ENCODE assay signal across 1 cellular context in genomic region chr1:112618721-112619517, GRCh38.
TF ChIP-seq lines count a peak whose summit lies in the region.

A gene with protein sequence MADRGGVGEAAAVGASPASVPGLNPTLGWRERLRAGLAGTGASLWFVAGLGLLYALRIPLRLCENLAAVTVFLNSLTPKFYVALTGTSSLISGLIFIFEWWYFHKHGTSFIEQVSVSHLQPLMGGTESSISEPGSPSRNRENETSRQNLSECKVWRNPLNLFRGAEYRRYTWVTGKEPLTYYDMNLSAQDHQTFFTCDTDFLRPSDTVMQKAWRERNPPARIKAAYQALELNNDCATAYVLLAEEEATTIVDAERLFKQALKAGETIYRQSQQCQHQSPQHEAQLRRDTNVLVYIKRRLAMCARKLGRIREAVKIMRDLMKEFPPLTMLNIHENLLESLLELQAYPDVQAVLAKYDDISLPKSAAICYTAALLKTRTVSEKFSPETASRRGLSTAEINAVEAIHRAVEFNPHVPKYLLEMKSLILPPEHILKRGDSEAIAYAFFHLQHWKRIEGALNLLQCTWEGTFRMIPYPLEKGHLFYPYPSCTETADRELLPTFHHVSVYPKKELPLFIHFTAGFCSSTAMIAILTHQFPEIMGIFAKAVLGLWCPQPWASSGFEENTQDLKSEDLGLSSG (minus strand): TSS chr1:112619141. CDS start chr1:112619113, 28 bp downstream.

TF ChIP-seq in HepG2, 621 proteins besides CTCF, POLR2A, EP300 and RAD21 (continued from another document and continues in another):
- TF ChIP-seq, protein P1, sequence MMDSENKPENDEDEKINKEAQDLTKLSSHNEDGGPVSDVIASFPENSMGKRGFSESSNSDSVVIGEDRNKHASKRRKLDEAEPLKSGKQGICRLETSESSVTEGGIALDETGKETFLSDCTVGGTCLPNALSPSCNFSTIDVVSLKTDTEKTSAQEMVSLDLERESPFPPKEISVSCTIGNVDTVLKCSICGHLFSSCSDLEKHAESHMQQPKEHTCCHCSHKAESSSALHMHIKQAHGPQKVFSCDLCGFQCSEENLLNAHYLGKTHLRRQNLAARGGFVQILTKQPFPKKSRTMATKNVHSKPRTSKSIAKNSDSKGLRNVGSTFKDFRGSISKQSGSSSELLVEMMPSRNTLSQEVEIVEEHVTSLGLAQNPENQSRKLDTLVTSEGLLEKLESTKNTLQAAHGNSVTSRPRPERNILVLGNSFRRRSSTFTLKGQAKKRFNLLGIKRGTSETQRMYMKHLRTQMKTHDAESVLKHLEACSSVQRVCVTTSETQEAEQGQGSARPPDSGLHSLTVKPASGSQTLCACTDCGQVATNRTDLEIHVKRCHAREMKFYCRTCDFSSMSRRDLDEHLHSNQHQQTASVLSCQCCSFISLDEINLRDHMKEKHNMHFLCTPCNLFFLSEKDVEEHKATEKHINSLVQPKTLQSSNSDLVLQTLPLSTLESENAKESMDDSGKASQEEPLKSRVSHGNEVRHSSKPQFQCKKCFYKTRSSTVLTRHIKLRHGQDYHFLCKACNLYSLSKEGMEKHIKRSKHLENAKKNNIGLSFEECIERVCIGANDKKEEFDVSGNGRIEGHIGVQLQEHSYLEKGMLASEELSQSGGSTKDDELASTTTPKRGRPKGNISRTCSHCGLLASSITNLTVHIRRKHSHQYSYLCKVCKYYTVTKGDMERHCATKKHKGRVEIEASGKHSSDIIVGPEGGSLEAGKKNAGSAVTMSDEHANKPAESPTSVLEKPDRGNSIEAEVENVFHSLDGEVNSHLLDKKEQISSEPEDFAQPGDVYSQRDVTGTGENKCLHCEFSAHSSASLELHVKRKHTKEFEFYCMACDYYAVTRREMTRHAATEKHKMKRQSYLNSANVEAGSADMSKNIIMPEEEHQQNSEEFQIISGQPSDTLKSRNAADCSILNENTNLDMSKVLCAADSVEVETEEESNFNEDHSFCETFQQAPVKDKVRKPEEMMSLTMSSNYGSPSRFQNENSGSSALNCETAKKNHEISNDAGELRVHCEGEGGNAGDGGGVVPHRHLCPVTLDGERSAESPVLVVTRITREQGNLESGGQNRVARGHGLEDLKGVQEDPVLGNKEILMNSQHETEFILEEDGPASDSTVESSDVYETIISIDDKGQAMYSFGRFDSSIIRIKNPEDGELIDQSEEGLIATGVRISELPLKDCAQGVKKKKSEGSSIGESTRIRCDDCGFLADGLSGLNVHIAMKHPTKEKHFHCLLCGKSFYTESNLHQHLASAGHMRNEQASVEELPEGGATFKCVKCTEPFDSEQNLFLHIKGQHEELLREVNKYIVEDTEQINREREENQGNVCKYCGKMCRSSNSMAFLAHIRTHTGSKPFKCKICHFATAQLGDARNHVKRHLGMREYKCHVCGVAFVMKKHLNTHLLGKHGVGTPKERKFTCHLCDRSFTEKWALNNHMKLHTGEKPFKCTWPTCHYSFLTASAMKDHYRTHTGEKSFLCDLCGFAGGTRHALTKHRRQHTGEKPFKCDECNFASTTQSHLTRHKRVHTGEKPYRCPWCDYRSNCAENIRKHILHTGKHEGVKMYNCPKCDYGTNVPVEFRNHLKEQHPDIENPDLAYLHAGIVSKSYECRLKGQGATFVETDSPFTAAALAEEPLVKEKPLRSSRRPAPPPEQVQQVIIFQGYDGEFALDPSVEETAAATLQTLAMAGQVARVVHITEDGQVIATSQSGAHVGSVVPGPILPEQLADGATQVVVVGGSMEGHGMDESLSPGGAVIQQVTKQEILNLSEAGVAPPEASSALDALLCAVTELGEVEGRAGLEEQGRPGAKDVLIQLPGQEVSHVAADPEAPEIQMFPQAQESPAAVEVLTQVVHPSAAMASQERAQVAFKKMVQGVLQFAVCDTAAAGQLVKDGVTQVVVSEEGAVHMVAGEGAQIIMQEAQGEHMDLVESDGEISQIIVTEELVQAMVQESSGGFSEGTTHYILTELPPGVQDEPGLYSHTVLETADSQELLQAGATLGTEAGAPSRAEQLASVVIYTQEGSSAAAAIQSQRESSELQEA (CRISPR knock-in tag; IDR thresholded peaks at IDR 0.05; ENCODE audit: not compliant biosample characterization) = no peak
- TF ChIP-seq ZBTB7A (CRISPR knock-in tag; IDR thresholded peaks at IDR 0.05) (no peak), PCBP2 (optimal IDR thresholded peaks at IDR 0.05; ENCODE audit: low read depth, low read length, poor library complexity, severe bottlenecking) (no peak), NONO (IDR thresholded peaks at IDR 0.05) (no peak), NONO (CRISPR knock-in tag; conservative IDR thresholded peaks at IDR 0.05) (peak; percentile 55), ETV6 (CRISPR knock-in tag; conservative IDR thresholded peaks at IDR 0.05) (no peak), ARID2 (CRISPR knock-in tag; IDR thresholded peaks at IDR 0.05; ENCODE audit: borderline replicate concordance) (0 out of 2 replicates have a peak, but pooled peaks have one; percentile 16), ZBTB42 (CRISPR knock-in tag; IDR thresholded peaks at IDR 0.05) (peak; percentile 31; the same call in 1 of the 2 replicates), E2F5 (CRISPR knock-in tag; conservative IDR thresholded peaks at IDR 0.05) (no peak), MAFF (IDR thresholded peaks at IDR 0.05; ENCODE audit: low read depth, low read length) (no peak), CREB1 (IDR thresholded peaks at IDR 0.05) (no peak), CREB1 (CRISPR knock-in tag; IDR thresholded peaks at IDR 0.05) (no peak), ATM (IDR thresholded peaks at IDR 0.05; ENCODE audit: borderline replicate concordance) (no peak), MIXL1 (CRISPR knock-in tag; IDR thresholded peaks at IDR 0.05) (no peak), RFX3 (CRISPR knock-in tag; IDR thresholded peaks at IDR 0.05) (no peak), ZNF563 (CRISPR knock-in tag; IDR thresholded peaks at IDR 0.05) (no peak), ZNF678 (CRISPR knock-in tag; IDR thresholded peaks at IDR 0.05) (no peak; the same call in 1 of the 2 replicates), ZUFSP (CRISPR knock-in tag; IDR thresholded peaks at IDR 0.05; ENCODE audit: borderline replicate concordance) (no peak), KDM2A (CRISPR knock-in tag; IDR thresholded peaks at IDR 0.05; ENCODE audit: borderline replicate concordance, low read depth) (peak; percentile 36; the same call in 1 of the 2 replicates), ZNF468 (CRISPR knock-in tag; IDR thresholded peaks at IDR 0.05) (0 out of 2 replicates have a peak, but pooled peaks have one; percentile 40), ZNF138 (CRISPR knock-in tag; IDR thresholded peaks at IDR 0.05; ENCODE audit: low read depth) (no peak), MXI1 (IDR thresholded peaks at IDR 0.05; ENCODE audit: borderline replicate concordance, low read depth, low read length) (peak; percentile 28; the same call in 1 of the 3 replicates), HBP1 (CRISPR knock-in tag; IDR thresholded peaks at IDR 0.05; ENCODE audit: low read depth) (peak; percentile 38; the same call in 1 of the 2 replicates), ZNF775 (CRISPR knock-in tag; IDR thresholded peaks at IDR 0.05; ENCODE audit: borderline replicate concordance) (peak; percentile 87; the same call in 1 of the 2 replicates), PHF8 (CRISPR knock-in tag; IDR thresholded peaks at IDR 0.05) (peak; percentile 72), PRPF4 (IDR thresholded peaks at IDR 0.05; ENCODE audit: low read depth, low read length, poor library complexity, severe bottlenecking) (no peak), MZF1 (CRISPR knock-in tag; IDR thresholded peaks at IDR 0.05; ENCODE audit: borderline replicate concordance) (no peak)
- TF ChIP-seq, protein P2, sequence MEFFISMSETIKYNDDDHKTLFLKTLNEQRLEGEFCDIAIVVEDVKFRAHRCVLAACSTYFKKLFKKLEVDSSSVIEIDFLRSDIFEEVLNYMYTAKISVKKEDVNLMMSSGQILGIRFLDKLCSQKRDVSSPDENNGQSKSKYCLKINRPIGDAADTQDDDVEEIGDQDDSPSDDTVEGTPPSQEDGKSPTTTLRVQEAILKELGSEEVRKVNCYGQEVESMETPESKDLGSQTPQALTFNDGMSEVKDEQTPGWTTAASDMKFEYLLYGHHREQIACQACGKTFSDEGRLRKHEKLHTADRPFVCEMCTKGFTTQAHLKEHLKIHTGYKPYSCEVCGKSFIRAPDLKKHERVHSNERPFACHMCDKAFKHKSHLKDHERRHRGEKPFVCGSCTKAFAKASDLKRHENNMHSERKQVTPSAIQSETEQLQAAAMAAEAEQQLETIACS (CRISPR knock-in tag; IDR thresholded peaks at IDR 0.05) = 0 out of 2 replicates have a peak, but pooled peaks have one; percentile 28
- TF ChIP-seq, protein P3, sequence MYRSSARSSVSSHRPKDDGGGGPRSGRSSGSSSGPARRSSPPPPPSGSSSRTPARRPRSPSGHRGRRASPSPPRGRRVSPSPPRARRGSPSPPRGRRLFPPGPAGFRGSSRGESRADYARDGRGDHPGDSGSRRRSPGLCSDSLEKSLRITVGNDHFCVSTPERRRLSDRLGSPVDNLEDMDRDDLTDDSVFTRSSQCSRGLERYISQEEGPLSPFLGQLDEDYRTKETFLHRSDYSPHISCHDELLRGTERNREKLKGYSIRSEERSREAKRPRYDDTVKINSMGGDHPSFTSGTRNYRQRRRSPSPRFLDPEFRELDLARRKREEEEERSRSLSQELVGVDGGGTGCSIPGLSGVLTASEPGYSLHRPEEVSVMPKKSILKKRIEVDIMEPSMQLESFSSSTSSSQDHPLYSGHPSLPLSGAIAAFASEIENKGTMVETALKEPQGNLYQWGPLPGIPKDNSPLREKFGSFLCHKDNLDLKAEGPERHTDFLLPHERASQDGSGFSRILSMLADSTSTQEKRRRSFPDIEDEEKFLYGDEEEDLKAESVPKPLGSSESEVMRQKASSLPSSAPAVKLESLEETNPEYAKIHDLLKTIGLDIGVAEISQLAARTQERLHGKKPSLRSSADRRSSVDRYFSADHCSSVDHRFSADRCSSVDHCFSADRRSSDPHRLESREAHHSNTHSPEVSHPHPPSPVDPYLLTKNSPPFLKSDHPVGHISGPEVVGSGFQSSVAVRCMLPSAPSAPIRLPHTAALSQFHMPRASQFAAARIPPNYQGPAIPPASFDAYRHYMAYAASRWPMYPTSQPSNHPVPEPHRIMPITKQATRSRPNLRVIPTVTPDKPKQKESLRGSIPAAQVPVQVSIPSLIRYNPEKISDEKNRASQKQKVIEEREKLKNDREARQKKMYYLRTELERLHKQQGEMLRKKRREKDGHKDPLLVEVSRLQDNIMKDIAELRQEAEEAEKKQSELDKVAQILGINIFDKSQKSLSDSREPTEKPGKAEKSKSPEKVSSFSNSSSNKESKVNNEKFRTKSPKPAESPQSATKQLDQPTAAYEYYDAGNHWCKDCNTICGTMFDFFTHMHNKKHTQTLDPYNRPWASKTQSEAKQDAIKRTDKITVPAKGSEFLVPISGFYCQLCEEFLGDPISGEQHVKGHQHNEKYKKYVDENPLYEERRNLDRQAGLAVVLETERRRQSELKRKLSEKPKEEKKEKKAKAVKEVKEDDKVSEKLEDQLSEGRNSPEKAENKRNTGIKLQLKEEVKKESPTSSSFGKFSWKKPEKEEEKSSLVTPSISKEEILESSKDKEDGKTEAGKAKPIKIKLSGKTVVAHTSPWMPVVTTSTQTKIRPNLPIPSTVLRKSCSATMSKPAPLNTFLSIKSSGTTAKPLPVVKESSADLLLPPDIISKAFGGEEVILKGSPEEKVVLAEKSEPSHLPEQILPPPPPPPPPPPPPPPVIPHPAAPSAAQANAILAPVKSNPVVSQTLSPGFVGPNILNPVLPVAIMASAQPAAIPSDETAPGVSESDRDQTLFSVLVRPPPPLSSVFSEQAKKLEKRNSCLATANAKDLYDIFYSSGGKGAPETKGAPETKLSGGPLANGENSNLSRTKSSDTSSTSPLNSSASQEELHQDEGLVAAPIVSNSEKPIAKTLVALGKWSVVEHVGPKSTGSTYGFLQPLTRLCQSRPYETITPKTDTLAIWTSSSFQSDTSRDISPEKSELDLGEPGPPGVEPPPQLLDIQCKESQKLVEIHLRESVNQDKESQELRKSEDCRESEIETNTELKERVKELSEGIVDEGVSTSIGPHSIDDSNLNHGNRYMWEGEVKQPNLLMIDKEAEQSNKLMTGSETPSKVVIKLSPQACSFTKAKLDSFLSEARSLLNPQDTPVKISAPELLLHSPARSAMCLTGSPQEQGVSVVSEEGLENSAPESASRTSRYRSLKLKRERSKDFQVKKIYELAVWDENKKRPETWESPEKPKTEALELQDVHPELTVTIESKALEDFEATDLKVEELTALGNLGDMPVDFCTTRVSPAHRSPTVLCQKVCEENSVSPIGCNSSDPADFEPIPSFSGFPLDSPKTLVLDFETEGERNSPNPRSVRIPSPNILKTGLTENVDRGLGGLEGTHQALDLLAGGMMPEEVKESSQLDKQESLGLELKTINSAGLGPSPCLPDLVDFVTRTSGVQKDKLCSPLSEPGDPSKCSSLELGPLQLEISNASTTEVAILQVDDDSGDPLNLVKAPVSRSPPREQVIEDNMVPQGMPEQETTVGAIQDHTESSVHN (CRISPR knock-in tag; IDR thresholded peaks at IDR 0.05) = peak; percentile 65; the same call in 1 of the 2 replicates
- TF ChIP-seq, protein P4, sequence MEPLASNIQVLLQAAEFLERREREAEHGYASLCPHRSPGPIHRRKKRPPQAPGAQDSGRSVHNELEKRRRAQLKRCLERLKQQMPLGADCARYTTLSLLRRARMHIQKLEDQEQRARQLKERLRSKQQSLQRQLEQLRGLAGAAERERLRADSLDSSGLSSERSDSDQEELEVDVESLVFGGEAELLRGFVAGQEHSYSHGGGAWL (CRISPR knock-in tag; IDR thresholded peaks at IDR 0.05) = no peak
